6 cellular contexts compared by ENCODE assay signal in genomic region chr1:155003227-155003765, GRCh38. TPM values are rescaled to one million over a fixed set of nuclear protein-coding genes. Genes with fewer than 3 reads are reported as not detected.
DNase-seq lines count a peak whose midpoint lies in the region; ATAC-seq, FAIRE-seq and TF ChIP-seq lines count a peak whose summit lies in the region.

No MANE protein-coding gene starts in this region.

- H3K4me3 ChIP-seq in lung: peak overlapping the region; percentile 92

- H3K9me3 Mint-ChIP-seq in activated naive CD4-positive, alpha-beta T cell treated with anti-CD3 and anti-CD28 coated beads, Interleukin-2, amount 50 U/mL, for 24 hours: no peaks in the 10 kb centered on the region

- H3K4me1 ChIP-seq in lung (ENCODE audit: control insufficient read depth in 2 of 2, insufficient read depth in 2 of 2, low read length in 2 of 2): peaks cover 14 to 38% of the 10 kb centered on the region in 2 donors

- no peaks in the 10 kb centered on the region for H3K27me3 ChIP-seq in lung (ENCODE audit: control insufficient read depth, insufficient read depth)

- H3K27me3 Mint-ChIP-seq in activated naive CD4-positive, alpha-beta T cell treated with anti-CD3 and anti-CD28 coated beads, Interleukin-2, amount 50 U/mL, for 24 hours: no peaks in the 10 kb centered on the region

- H3K36me3 ChIP-seq in lung (ENCODE audit: control insufficient read depth in 2 of 2, insufficient read depth in 2 of 2, low read length in 2 of 2): no peaks in the 10 kb centered on the region

- peaks cover 53% of the 10 kb centered on the region for H3K4me1 Mint-ChIP-seq in activated naive CD4-positive, alpha-beta T cell treated with anti-CD3 and anti-CD28 coated beads, Interleukin-2, amount 50 U/mL, for 24 hours

- DNase-seq in NCI-H2081 (lab: John Stamatoyannopoulos, UW) (peak; percentile 37 to 67), NCI-H2081 treated with DMSO at 0.1 percent for 48 hours (lab: John Stamatoyannopoulos, UW) (no peak), lung (ENCODE audit: low spot score) (no peak), LoVo (ENCODE audit: low spot score) (no peak), GM12892 (ENCODE audit: insufficient read length) (no peak)

- no peaks in the 10 kb centered on the region for H3K36me3 Mint-ChIP-seq in activated naive CD4-positive, alpha-beta T cell treated with anti-CD3 and anti-CD28 coated beads, Interleukin-2, amount 50 U/mL, for 24 hours

- H3K27ac ChIP-seq in lung (ENCODE audit: low read depth in 1 of 2, low read length in 1 of 2): peak overlapping the region; percentile 89 to 97

- peak overlapping the region; percentile 90 for H3K27ac Mint-ChIP-seq in activated naive CD4-positive, alpha-beta T cell treated with anti-CD3 and anti-CD28 coated beads, Interleukin-2, amount 50 U/mL, for 24 hours

- H3K9me3 ChIP-seq in lung (ENCODE audit: control insufficient read depth in 2 of 2, insufficient read depth in 1 of 2, low read length in 1 of 2): no peaks in the 10 kb centered on the region

- WGBS in lung, 2 donors: 0% methylated on average over 28 to 37 of the region's 37 CpGs

- no peak for TF ChIP-seq CTCF in lung (IDR thresholded peaks at IDR 0.05; ENCODE audit: control extremely low read depth, extremely low read depth)

- ATAC-seq in lung (ENCODE audit: insufficient read depth, low FRiP score): no peak

- no peak for FAIRE-seq in GM12892 (lab: Jason Lieb, UNC)

- TF ChIP-seq POLR2A in GM12892 (IDR thresholded peaks at IDR 0.05; ENCODE audit: low read depth, low read length): no peak

- H3K4me3 Mint-ChIP-seq in activated naive CD4-positive, alpha-beta T cell treated with anti-CD3 and anti-CD28 coated beads, Interleukin-2, amount 50 U/mL, for 24 hours: peak overlapping the region; percentile 95

RNA-seq across cellular contexts. Expression of gene ZBTB7B, which starts 0.7 kb away (rescaled TPM):
- 10 to 100 TPM; 41.9 to 83.3 TPM for total RNA-seq in lung
- polyA plus RNA-seq in lung: 10 to 100 TPM; 52.6 to 57.8 TPM
- polyA plus RNA-seq in GM12892 (2012; ENCODE audit: missing spikeins): 9.8 TPM

RNA-seq across cellular contexts. Expression of gene LENEP, which starts 9.9 kb away (rescaled TPM):
- total RNA-seq in lung: under 1 TPM in 1 of 2 donors, not detected in 1; 0.89 TPM
- under 1 TPM in 1 of 2 donors, not detected in 1; 0.31 TPM for polyA plus RNA-seq in lung
- not detected for polyA plus RNA-seq in GM12892 (2012; ENCODE audit: missing spikeins)

RNA-seq across cellular contexts. Expression of gene FLAD1, which starts 20.2 kb away (rescaled TPM):
- 10 to 100 TPM; 10.9 to 37.0 TPM for total RNA-seq in lung
- polyA plus RNA-seq in lung: 10 to 100 TPM; 29.3 to 31.9 TPM
- 38.1 TPM for polyA plus RNA-seq in GM12892 (2012; ENCODE audit: missing spikeins)

RNA-seq across cellular contexts. Expression of gene CKS1B, which starts 28.8 kb away (rescaled TPM):
- total RNA-seq in lung: 10 to 100 TPM; 22.3 to 33.6 TPM
- 10 to 100 TPM; 26.9 to 38.2 TPM for polyA plus RNA-seq in lung
- polyA plus RNA-seq in GM12892 (2012; ENCODE audit: missing spikeins): 182 TPM

RNA-seq across cellular contexts. Expression of gene DCST2, which starts 30.3 kb away (rescaled TPM):
- total RNA-seq in lung: 1 to 10 TPM in 1 of 2 donors, under 1 TPM in 1; 0.31 to 1.7 TPM
- polyA plus RNA-seq in lung: 1 to 10 TPM in 1 of 2 donors, under 1 TPM in 1; 0.77 to 1.7 TPM
- polyA plus RNA-seq in GM12892 (2012; ENCODE audit: missing spikeins): not detected

Comparison
In these comparisons a context has a peak if more than half of its experiments do, and no peak if none do; other contexts are left out.
1. DNase-seq: peak in NCI-H2081 (2 of 2); none in NCI-H2081 treated with DMSO at 0.1 percent for 48 hours (single experiment), lung (single experiment), LoVo (single experiment) and GM12892 (single experiment).